In genomic region chr5:138649775-138650174, GRCh38 we compare ENCODE assay signal across 20 cellular contexts.
DNase-seq lines count a peak whose midpoint lies in the region; ATAC-seq and TF ChIP-seq lines count a peak whose summit lies in the region.
"Had no signal": no experiment of that assay in that cellular context is flagged by ENCODE, and none has a peak within 500 bp of the region (broad histone marks: within the 10 kb centered on the region; RNA-seq: fewer than 3 reads in every experiment).

No MANE protein-coding gene starts in this region.

- no peak overlapping the region for H2BK5ac ChIP-seq in H9 (ENCODE audit: insufficient read length, low read length)

- peaks cover 27% of the 10 kb centered on the region for H4K20me1 ChIP-seq in BLaER1
- no peaks in the 10 kb centered on the region for H4K20me1 ChIP-seq in H9 (ENCODE audit: control insufficient read depth, insufficient read depth, insufficient read length)

- no peaks in the 10 kb centered on the region for H3K9me3 Mint-ChIP-seq in H9
- H3K9me3 Mint-ChIP-seq in nephron = no peaks in the 10 kb centered on the region
- H3K9me3 Mint-ChIP-seq: activated naive CD4-positive, alpha-beta T cell treated with anti-CD3 and anti-CD28 coated beads for 36 hours; mesothelial cell of epicardium had no signal

- H3K9ac ChIP-seq in BLaER1 = no peak overlapping the region
- no peak overlapping the region for H3K9ac ChIP-seq in H9 (ENCODE audit: extremely low read depth, insufficient read length, low read length)

- peaks cover 8% of the 10 kb centered on the region for H3K27me3 ChIP-seq in BLaER1
- H3K27me3 ChIP-seq in H9 (ENCODE audit: insufficient read depth, low read length) = no peaks in the 10 kb centered on the region
- H3K27me3 ChIP-seq: ascending aorta, right atrium auricular region had no signal

- H3K4me3 ChIP-seq in BLaER1 = no peak overlapping the region
- H3K4me3 ChIP-seq: ascending aorta, HAP-1, right atrium auricular region, stomach had no signal

- no peaks in the 10 kb centered on the region for H3K27me3 Mint-ChIP-seq in H9 (ENCODE audit: low read depth)
- H3K27me3 Mint-ChIP-seq in nephron (ENCODE audit: low read depth) = peaks cover 3% of the 10 kb centered on the region

- H3K27ac Mint-ChIP-seq in H9 (peak overlapping the region; percentile 65 to 83 (median 77); a peak in 3 of 7 replicates), nephron (peak overlapping the region; percentile 12 to 91 (median 77))
- H3K27ac Mint-ChIP-seq: activated naive CD4-positive, alpha-beta T cell treated with anti-CD3 and anti-CD28 coated beads for 36 hours; mesothelial cell of epicardium had no signal

- no peak overlapping the region for H2BK15ac ChIP-seq in H9 (ENCODE audit: low read depth, low read length)

- no peak overlapping the region for H2BK12ac ChIP-seq in H9 (ENCODE audit: insufficient read length, low read depth, low read length)

- no peak overlapping the region for H3K18ac ChIP-seq in H9 (ENCODE audit: insufficient read length, low read depth, low read length)

- H3K4me3 Mint-ChIP-seq in H9 = 0 out of 5 replicates have a peak overlapping the region, but pooled peaks of 1 of the 2 experiments have one; percentile 17
- no peak overlapping the region for H3K4me3 Mint-ChIP-seq in nephron
- H3K4me3 Mint-ChIP-seq: activated naive CD4-positive, alpha-beta T cell treated with anti-CD3 and anti-CD28 coated beads for 36 hours; mesothelial cell of epicardium had no signal

- H3T11ph ChIP-seq in H9 (ENCODE audit: low read length) = no peak overlapping the region

- no peak overlapping the region for H2BK20ac ChIP-seq in H9 (ENCODE audit: low read depth, low read length, poor library complexity, severe bottlenecking)

- H3K4me1 ChIP-seq in BLaER1 = peaks cover 52% of the 10 kb centered on the region
- peaks cover 7% of the 10 kb centered on the region for H3K4me1 ChIP-seq in H9 (ENCODE audit: insufficient read depth, low read length)
- H3K4me1 ChIP-seq: ascending aorta had no signal

- no peaks in the 10 kb centered on the region for H3K23me2 ChIP-seq in H9 (ENCODE audit: insufficient read length, low read depth, low read length, poor library complexity, severe bottlenecking)

- no CpG with 5 or more reads among the region's 3 CpGs for WGBS in H9 (ENCODE audit: extremely low coverage, insufficient read length, low lambda C conversion rate)

- H3K4ac ChIP-seq in H9 (ENCODE audit: low read depth, low read length) = no peak overlapping the region

- TF ChIP-seq CTCF in H9 (conservative IDR thresholded peaks at IDR 0.05) (no peak), nephron (IDR thresholded peaks at IDR 0.05; ENCODE audit: unreplicated experiment in 3 of 3) (no peak)

- H3K36me3 ChIP-seq in BLaER1 = no peaks in the 10 kb centered on the region
- H3K36me3 ChIP-seq: ascending aorta, HAP-1, right atrium auricular region, stomach had no signal

- no peak overlapping the region for H4K91ac ChIP-seq in H9 (ENCODE audit: insufficient read length, low read depth, low read length)

- H4K8ac ChIP-seq in H9 (replicated peaks; ENCODE audit: insufficient read length, low read depth, low read length) = no peak overlapping the region

- H3K79me1 ChIP-seq in H9 (ENCODE audit: insufficient read depth, low read depth, low read length, poor library complexity, severe bottlenecking) = no peaks in the 10 kb centered on the region

- no peak overlapping the region for H2BK120ac ChIP-seq in H9 (ENCODE audit: low read depth, low read length, poor library complexity, severe bottlenecking)

- peak; percentile 43 for DNase-seq in H9
- peak; percentile 75 for DNase-seq in SK-N-DZ (ENCODE audit: low spot score)
- DNase-seq in NCI-H1436 treated with DMSO at 0.1 percent for 48 hours (lab: John Stamatoyannopoulos, UW) = no peak
- DNase-seq in MV-4-11 (lab: John Stamatoyannopoulos, UW) = no peak
- DNase-seq: activated CD4-positive, alpha-beta T cell treated with anti-CD3 and anti-CD28 coated beads for 48 hours; activated naive CD4-positive, alpha-beta T cell treated with anti-CD3 and anti-CD28 coated beads for 36 hours; GF-D8; NCI-H146; NCI-H446 treated with DMSO at 0.1 percent for 48 hours; PC-3; stomach; T1000 had no signal

- H3K23ac ChIP-seq in H9 (ENCODE audit: insufficient read length, low read depth, low read length) = no peak overlapping the region

- H3K27ac ChIP-seq in BLaER1 (no peak overlapping the region), H9 (ENCODE audit: insufficient read length, low read depth, low read length) (no peak overlapping the region)
- H3K27ac ChIP-seq: ascending aorta, right atrium auricular region, stomach had no signal

- H2AFZ ChIP-seq in H9 (ENCODE audit: low read length) = no peak overlapping the region

- H3K36me3 Mint-ChIP-seq in H9 (ENCODE audit: insufficient read depth in 1 of 3, low read depth in 3 of 3) = no peaks in the 10 kb centered on the region
- no peaks in the 10 kb centered on the region for H3K36me3 Mint-ChIP-seq in nephron (ENCODE audit: low read depth)
- H3K36me3 Mint-ChIP-seq: mesothelial cell of epicardium had no signal

- H4K5ac ChIP-seq in H9 (ENCODE audit: insufficient read length, low read depth, low read length) = no peak overlapping the region

- H3K4me1 Mint-ChIP-seq in H9 = peaks cover 52 to 70% of the 10 kb centered on the region in 2 experiments
- peaks cover 81% of the 10 kb centered on the region for H3K4me1 Mint-ChIP-seq in nephron

- no peak overlapping the region for H3K56ac ChIP-seq in H9 (ENCODE audit: insufficient read length, low read depth, low read length)

- H3K79me2 ChIP-seq in H9 (ENCODE audit: insufficient read depth, low read length) = no peaks in the 10 kb centered on the region

- H3K9me3 ChIP-seq in BLaER1 (no peaks in the 10 kb centered on the region), H9 (ENCODE audit: control insufficient read depth, low read depth, low read length) (no peaks in the 10 kb centered on the region)
- H3K9me3 ChIP-seq: ascending aorta, HAP-1, right atrium auricular region, stomach had no signal

- ATAC-seq in HG03139 (IDR thresholded peaks at IDR 0.05; ENCODE audit: unreplicated experiment) = no peak
- ATAC-seq in HG03135 (IDR thresholded peaks at IDR 0.05; ENCODE audit: unreplicated experiment) = no peak
- ATAC-seq: PC-3 had no signal

- H3K14ac ChIP-seq in H9 (ENCODE audit: insufficient read depth, low read length) = peak overlapping the region; percentile 31; the same call in 1 of the 2 replicates

- H3K4me2 ChIP-seq in BLaER1 (peak overlapping the region; percentile 86), H9 (ENCODE audit: insufficient read depth, insufficient read length, low read length) (no peak overlapping the region)

- H2AK5ac ChIP-seq in H9 (ENCODE audit: insufficient read length, low read length) = no peak overlapping the region

Comparison
In these comparisons a context has a peak if more than half of its experiments do, and no peak if none do; other contexts are left out.
1. DNase-seq: peak in H9 (single experiment) and SK-N-DZ (single experiment); none in NCI-H1436 treated with DMSO at 0.1 percent for 48 hours (single experiment) and MV-4-11 (single experiment).